8 cellular contexts compared by ENCODE assay signal in genomic region chr2:215950009-215950408, GRCh38.
DNase-seq lines count a peak whose midpoint lies in the region; ATAC-seq and TF ChIP-seq lines count a peak whose summit lies in the region.

No MANE protein-coding gene starts in this region.

- intact Hi-C loops in stomach (cut with DNase I; ENCODE audit: low total_unique reads): no loop called here

- TF ChIP-seq CTCF in GM20000 (IDR thresholded peaks at IDR 0.05; ENCODE audit: extremely low read depth, missing control alignments): peak; percentile 11
- peak in 4 of 7 experiments; percentile 13 to 39 (median 21) for TF ChIP-seq CTCF in stomach (IDR thresholded peaks at IDR 0.05)

- no peaks in the 10 kb centered on the region for H3K27me3 ChIP-seq in stomach

- no peak for TF ChIP-seq EP300 in stomach (IDR thresholded peaks at IDR 0.05)

- H3K4me3 ChIP-seq in stomach: no peak overlapping the region

- peaks cover 0 to 8% (median 6%) of the 10 kb centered on the region in 4 donors for H3K36me3 ChIP-seq in stomach

- WGBS in stomach, 5 donors: 61 to 67% (median 66%) methylated on average over 3 of the region's 3 CpGs

- no peak for TF ChIP-seq POLR2A in stomach (IDR thresholded peaks at IDR 0.05)

- peak; percentile 96 for ATAC-seq in HG03442 (IDR thresholded peaks at IDR 0.05; ENCODE audit: unreplicated experiment)

- DNase-seq in NCI-H524 (lab: John Stamatoyannopoulos, UW) (peak; percentile 26 to 72), NCI-H524 treated with DMSO at 0.1 percent for 48 hours (lab: John Stamatoyannopoulos, UW) (no peak), GM20000 (ENCODE audit: low spot score) (peak; percentile 51), SK-N-DZ (ENCODE audit: low spot score) (peak; percentile 60), fibroblast of the conjunctiva (ENCODE audit: low read depth) (peak; percentile 34), stomach (no peak)
- DNase-seq in activated CD8-positive, alpha-beta memory T cell treated with anti-CD3 and anti-CD28 coated beads, Interleukin-2, amount 50 U/mL, for 4 hours: no peak

- no peak overlapping the region for H3K27ac ChIP-seq in stomach

- H3K9me3 ChIP-seq in stomach: no peaks in the 10 kb centered on the region

- no peaks in the 10 kb centered on the region for H3K4me1 ChIP-seq in stomach

Comparison
In these comparisons a context has a peak if more than half of its experiments do, and no peak if none do; other contexts are left out.
1. DNase-seq: peak in NCI-H524 (2 of 2), GM20000 (single experiment), SK-N-DZ (single experiment) and fibroblast of the conjunctiva (single experiment); none in NCI-H524 treated with DMSO at 0.1 percent for 48 hours (single experiment), stomach (single experiment) and activated CD8-positive, alpha-beta memory T cell treated with anti-CD3 and anti-CD28 coated beads, Interleukin-2, amount 50 U/mL, for 4 hours (single experiment).